In genomic region chr3:113589971-113590370, GRCh38 we compare ENCODE assay signal across 31 cellular contexts. TPM values are rescaled to one million over a fixed set of nuclear protein-coding genes. Genes with fewer than 3 reads are reported as not detected.
"Had no signal": no experiment of that assay in that cellular context is flagged by ENCODE, and none has a peak within 500 bp of the region (broad histone marks: within the 10 kb centered on the region; RNA-seq: fewer than 3 reads in every experiment).

No MANE protein-coding gene starts in this region.

- H3K4me1 ChIP-seq: esophagus muscularis mucosa, heart right ventricle, left lung, pancreas, right lobe of liver, suprapubic skin, thyroid gland, vagina had no signal

- H3K4me3 Mint-ChIP-seq: effector memory CD8-positive, alpha-beta T cell; mesothelial cell of epicardium; naive B cell; natural killer cell treated with Interleukin-12 subunit alpha and Interleukin-12 subunit beta and Interleukin-15 and Interleukin-18, amount 100 ng/mL, for 72 hours; neural crest cell; stimulated activated naive B cell treated with anti-CD40 and anti-IgM and Interleukin-4, amounts not matched to agents 10 μg/mL and 1 μg/mL and 100 μg/mL, for 72 hours; stimulated activated naive CD8-positive, alpha-beta T cell treated with anti-CD3 and anti-CD28 coated beads, Interleukin-15, Interleukin-2, amounts not matched to agents 100 ng/mL and 50 ng/mL, for 24 hours had no signal

- H3K27me3 ChIP-seq: esophagus muscularis mucosa, heart right ventricle, left lung, neutrophil, pancreas, right lobe of liver, suprapubic skin, thyroid gland, vagina had no signal

- H3K4me1 Mint-ChIP-seq: mesothelial cell of epicardium; naive B cell; stimulated activated naive B cell treated with anti-CD40 and anti-IgM and Interleukin-4, amounts not matched to agents 10 μg/mL and 1 μg/mL and 100 μg/mL, for 72 hours had no signal

- H3K27me3 Mint-ChIP-seq: effector memory CD8-positive, alpha-beta T cell; naive B cell; natural killer cell treated with Interleukin-12 subunit alpha and Interleukin-12 subunit beta and Interleukin-15 and Interleukin-18, amount 100 ng/mL, for 72 hours; stimulated activated naive B cell treated with anti-CD40 and anti-IgM and Interleukin-4, amounts not matched to agents 10 μg/mL and 1 μg/mL and 100 μg/mL, for 72 hours; stimulated activated naive CD8-positive, alpha-beta T cell treated with anti-CD3 and anti-CD28 coated beads, Interleukin-15, Interleukin-2, amounts not matched to agents 100 ng/mL and 50 ng/mL, for 24 hours had no signal

- ATAC-seq: effector memory CD8-positive, alpha-beta T cell; heart right ventricle; left cardiac atrium; left lung; mucosa of descending colon; natural killer cell treated with Interleukin-12 subunit alpha and Interleukin-12 subunit beta and Interleukin-15 and Interleukin-18, amount 100 ng/mL, for 72 hours; pancreas; right lobe of liver; stimulated activated naive B cell treated with anti-CD40 and anti-IgM and Interleukin-4, amounts not matched to agents 10 μg/mL and 1 μg/mL and 100 μg/mL, for 72 hours had no signal

- FAIRE-seq: endometrium, islet of Langerhans, pancreas, small intestine had no signal

- H3K27ac ChIP-seq: esophagus muscularis mucosa, heart right ventricle, left lung, neutrophil, pancreas, right lobe of liver, suprapubic skin, thyroid gland, vagina had no signal

- H3K36me3 Mint-ChIP-seq: mesothelial cell of epicardium had no signal

- H3K4me3 ChIP-seq: esophagus muscularis mucosa, heart right ventricle, left lung, mucosa of descending colon, pancreas, right lobe of liver, suprapubic skin, thyroid gland, vagina had no signal

- H3K9me3 Mint-ChIP-seq: effector memory CD8-positive, alpha-beta T cell; mesothelial cell of epicardium; naive B cell; natural killer cell treated with Interleukin-12 subunit alpha and Interleukin-12 subunit beta and Interleukin-15 and Interleukin-18, amount 100 ng/mL, for 72 hours; stimulated activated naive B cell treated with anti-CD40 and anti-IgM and Interleukin-4, amounts not matched to agents 10 μg/mL and 1 μg/mL and 100 μg/mL, for 72 hours; stimulated activated naive CD8-positive, alpha-beta T cell treated with anti-CD3 and anti-CD28 coated beads, Interleukin-15, Interleukin-2, amounts not matched to agents 100 ng/mL and 50 ng/mL, for 24 hours had no signal

- H3K36me3 ChIP-seq: esophagus muscularis mucosa, heart right ventricle, left lung, neutrophil, pancreas, right lobe of liver, suprapubic skin, thyroid gland, vagina had no signal

- H3K27ac Mint-ChIP-seq: mesothelial cell of epicardium; natural killer cell treated with Interleukin-12 subunit alpha and Interleukin-12 subunit beta and Interleukin-15 and Interleukin-18, amount 100 ng/mL, for 72 hours; stimulated activated naive B cell treated with anti-CD40 and anti-IgM and Interleukin-4, amounts not matched to agents 10 μg/mL and 1 μg/mL and 100 μg/mL, for 72 hours; stimulated activated naive CD8-positive, alpha-beta T cell treated with anti-CD3 and anti-CD28 coated beads, Interleukin-15, Interleukin-2, amounts not matched to agents 100 ng/mL and 50 ng/mL, for 24 hours had no signal

- DNase-seq: cortex of kidney; effector memory CD8-positive, alpha-beta T cell; foreskin melanocyte; glutamatergic neuron; heart right ventricle; hippocampal formation; left cardiac atrium; left lung; mesenchymal stem cell; mucosa of descending colon; naive B cell; pancreas; right lobe of liver; small intestine; stimulated activated CD4-positive, alpha-beta T cell treated with anti-CD3 and anti-CD28 coated beads, Interleukin-15, amount 100 ng/mL, for 24 hours; stimulated activated CD4-positive, alpha-beta T cell treated with anti-CD3 and anti-CD28 coated beads, Interleukin-2, amount 100 ng/mL, for 48 hours; stimulated activated naive B cell treated with anti-CD40 and anti-IgM and Interleukin-4, amounts not matched to agents 10 μg/mL and 1 μg/mL and 100 μg/mL, for 72 hours; thyroid gland; trophoblast cell had no signal

RNA-seq across cellular contexts. Expression of gene SIDT1, which starts 57.6 kb away (rescaled TPM):
- total RNA-seq: fibroblast of lung, lung microvascular endothelial cell, mesothelial cell of epicardium had no signal
